In genomic region chr22:37660709-37661045, GRCh38 we compare ENCODE assay signal across 10 cellular contexts. TPM values are rescaled to one million over a fixed set of nuclear protein-coding genes. Genes with fewer than 3 reads are reported as not detected.
DNase-seq lines count a peak whose midpoint lies in the region; ATAC-seq and TF ChIP-seq lines count a peak whose summit lies in the region.
"Had no signal": no experiment of that assay in that cellular context is flagged by ENCODE, and none has a peak within 500 bp of the region (broad histone marks: within the 10 kb centered on the region; RNA-seq: fewer than 3 reads in every experiment).

No MANE protein-coding gene starts in this region.

- H3K4me3 ChIP-seq in GM08714 (ENCODE audit: low read length), result peak overlapping the region; percentile 83; the same call in 1 of the 2 replicates
- peak overlapping the region; percentile 90 for H3K4me3 ChIP-seq in OCI-LY3 (ENCODE audit: low read length)
- H3K4me3 ChIP-seq in psoas muscle, result peak overlapping the region; percentile 9

- peaks cover 44% of the 10 kb centered on the region for H4K20me1 ChIP-seq in OCI-LY3 (ENCODE audit: insufficient read depth, low read length)

- peak overlapping the region; percentile 97 for H3K4me2 ChIP-seq in OCI-LY3 (ENCODE audit: low read length)

- H3K27ac ChIP-seq in OCI-LY3 (ENCODE audit: low read length) (peak overlapping the region; percentile 41; the same call in 1 of the 2 replicates), psoas muscle (peak overlapping the region; percentile 78)

- peaks cover 37 to 38% of the 10 kb centered on the region in 2 donors for H3K4me1 Mint-ChIP-seq in effector memory CD8-positive, alpha-beta T cell (ENCODE audit: low read depth in 2 of 2)

- peak overlapping the region; percentile 38 to 82 for H3K4me3 Mint-ChIP-seq in effector memory CD8-positive, alpha-beta T cell

- H3K36me3 Mint-ChIP-seq in effector memory CD8-positive, alpha-beta T cell (ENCODE audit: insufficient read depth), result peaks cover 39% of the 10 kb centered on the region

- no peaks in the 10 kb centered on the region for H3K27me3 ChIP-seq in OCI-LY3 (ENCODE audit: low read depth, low read length)
- H3K27me3 ChIP-seq in psoas muscle (ENCODE audit: insufficient read depth in 3 of 3, low read length in 2 of 3), result no peaks in the 10 kb centered on the region

- H3K27ac Mint-ChIP-seq in effector memory CD8-positive, alpha-beta T cell, result peak overlapping the region in 1 of 2 donors; percentile 62

- TF ChIP-seq CTCF in OCI-LY3 (IDR thresholded peaks at IDR 0.05; ENCODE audit: low read depth, low read length) (no peak), psoas muscle (IDR thresholded peaks at IDR 0.05) (no peak)

- intact Hi-C loops in psoas muscle (cut with DNase I), result loop anchor here (2.0 kb wide), 1 partner anchor 20 kb away; no protein-coding TSS in a partner anchor

- H3K36me3 ChIP-seq in OCI-LY3 (replicated peaks; ENCODE audit: low read depth, low read length) (peaks cover 26% of the 10 kb centered on the region), psoas muscle (ENCODE audit: insufficient read depth in 1 of 2, low read depth in 1 of 2) (peaks cover 0 to 3% of the 10 kb centered on the region in 2 donors)

- peak overlapping the region; percentile 88; the same call in 1 of the 2 replicates for H3K9ac ChIP-seq in OCI-LY3 (ENCODE audit: low read length)

- DNase-seq in effector memory CD8-positive, alpha-beta T cell, result no peak
- no peak for DNase-seq in psoas muscle
- no peak for DNase-seq in retina
- no peak for DNase-seq in NCI-H82 treated with DMSO at 0.1 percent for 48 hours (lab: John Stamatoyannopoulos, UW; ENCODE audit: unreplicated experiment)
- DNase-seq in NCI-H2227 (lab: John Stamatoyannopoulos, UW; ENCODE audit: unreplicated experiment), result no peak
- DNase-seq in GF-D8 (lab: John Stamatoyannopoulos, UW), result no peak
- DNase-seq: activated naive CD4-positive, alpha-beta T cell treated with anti-CD3 and anti-CD28 coated beads, Interleukin-2, amount 50 U/mL, for 16 hours; NCI-H1092 had no signal

- WGBS in psoas muscle, 3 donors, result 64 to 75% (median 71%) methylated on average over 2 of the region's 2 CpGs

- no peaks in the 10 kb centered on the region for H3K27me3 Mint-ChIP-seq in effector memory CD8-positive, alpha-beta T cell

- H3K4me1 ChIP-seq in OCI-LY3 (ENCODE audit: low read length), result peaks cover 34% of the 10 kb centered on the region
- peaks cover 39% of the 10 kb centered on the region for H3K4me1 ChIP-seq in psoas muscle

- H3K79me2 ChIP-seq in OCI-LY3 (ENCODE audit: low read length), result peaks cover 69% of the 10 kb centered on the region

- H3K9me3 ChIP-seq in OCI-LY3 (ENCODE audit: insufficient read depth, low read length), result no peaks in the 10 kb centered on the region
- no peaks in the 10 kb centered on the region for H3K9me3 ChIP-seq in psoas muscle

- no peaks in the 10 kb centered on the region for H3K9me3 Mint-ChIP-seq in effector memory CD8-positive, alpha-beta T cell

- no peak overlapping the region for H2AFZ ChIP-seq in OCI-LY3 (ENCODE audit: low read depth, low read length)

- no peak for ATAC-seq in effector memory CD8-positive, alpha-beta T cell (replicated peaks)
- no peak for ATAC-seq in psoas muscle

RNA-seq across cellular contexts. Expression of gene PDXP, which starts 2.2 kb away (rescaled TPM):
- total RNA-seq in psoas muscle, result 10 to 100 TPM in 3 of 4 donors, 1 to 10 TPM in 1; 9.0 to 13.0 (median 12.3) TPM
- 10 to 100 TPM in 2 of 3 donors, 1 to 10 TPM in 1; 9.8 to 37.9 (median 24.4) TPM for polyA plus RNA-seq in psoas muscle

RNA-seq across cellular contexts. Expression of gene LGALS1, which starts 14.8 kb away (rescaled TPM):
- total RNA-seq in psoas muscle, result 1,000 to 10,000 TPM in 1 of 4 donors, 100 to 1,000 TPM in 3; 434 to 1,013 (median 908) TPM
- 1,000 to 10,000 TPM in 2 of 3 donors, 100 to 1,000 TPM in 1; 717 to 1,817 (median 1,077) TPM for polyA plus RNA-seq in psoas muscle

RNA-seq across cellular contexts. Expression of gene SH3BP1, which starts 21.2 kb away (rescaled TPM):
- 1 to 10 TPM; 1.4 to 2.4 (median 1.9) TPM for total RNA-seq in psoas muscle
- under 1 TPM; 0.20 to 0.64 (median 0.34) TPM for polyA plus RNA-seq in psoas muscle

RNA-seq across cellular contexts. Expression of gene NOL12, which starts 25.5 kb away (rescaled TPM):
- total RNA-seq in psoas muscle, result 10 to 100 TPM; 11.9 to 15.4 (median 12.3) TPM
- 10 to 100 TPM; 21.0 to 43.4 (median 22.0) TPM for polyA plus RNA-seq in psoas muscle

RNA-seq across cellular contexts. Expression of gene TRIOBP, which starts 36.2 kb away (rescaled TPM):
- total RNA-seq in psoas muscle, result 10 to 100 TPM; 22.1 to 34.6 (median 24.5) TPM
- 10 to 100 TPM; 19.1 to 42.7 (median 24.7) TPM for polyA plus RNA-seq in psoas muscle

Comparison
In these comparisons a context has a peak if more than half of its experiments do, and no peak if none do; other contexts are left out.
1. H3K4me3 ChIP-seq: peak in every context shown above with its lines; median percentile 90 in OCI-LY3; 83 in GM08714; 9 in psoas muscle.